1 cellular context compared by ENCODE assay signal in the genomic region with DNA sequence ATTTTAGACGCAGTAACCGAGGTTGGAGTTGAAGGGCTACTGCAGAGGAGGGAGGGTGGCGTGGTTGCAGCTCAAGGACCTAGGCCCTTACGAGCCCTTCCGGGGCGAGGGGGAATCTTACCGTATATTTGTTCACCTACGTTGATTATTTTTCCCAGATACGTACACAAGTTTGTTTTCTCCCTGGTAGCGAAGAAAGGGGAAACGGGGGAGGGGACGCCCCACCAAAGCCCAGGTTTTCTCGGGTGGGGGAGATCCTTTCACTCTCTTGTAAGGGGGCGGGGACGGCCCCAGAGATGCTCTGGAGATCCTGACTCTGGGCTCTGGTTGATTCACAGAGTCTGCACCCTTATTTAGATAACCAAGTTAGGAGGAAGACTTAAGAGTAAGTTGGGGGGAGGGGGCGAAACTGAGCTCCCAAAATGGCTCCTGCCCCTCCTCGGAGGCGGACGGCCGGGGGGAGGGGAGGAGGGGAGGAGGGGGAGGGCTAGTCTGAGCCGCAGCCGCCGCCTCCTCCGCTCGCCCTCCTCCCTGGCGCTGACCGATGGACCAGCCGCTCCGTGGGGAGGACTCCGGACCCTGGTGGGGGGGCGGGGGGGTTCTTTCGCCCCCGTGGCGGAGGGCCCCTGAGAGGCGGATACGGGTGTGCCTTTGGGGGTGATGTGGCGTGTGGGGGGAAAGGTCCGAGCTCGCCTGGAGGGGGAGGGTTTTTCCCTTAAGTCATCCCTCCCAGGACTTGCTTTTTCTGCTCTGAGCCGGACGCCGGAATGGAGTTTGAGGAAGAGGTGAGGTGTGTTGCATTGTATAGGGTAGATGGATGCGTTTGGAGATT.
TF ChIP-seq lines count a peak whose summit lies in the region.

No MANE protein-coding gene starts in this region.

TF ChIP-seq in HepG2, 621 proteins besides CTCF, POLR2A, EP300 and RAD21 (continued from another document and continues in another):
- peak; percentile 99 for TF ChIP-seq SRSF1 (optimal IDR thresholded peaks at IDR 0.05; ENCODE audit: low read depth, low read length)
- TF ChIP-seq MTA1 (CRISPR knock-in tag; IDR thresholded peaks at IDR 0.05; ENCODE audit: borderline replicate concordance), result 0 out of 2 replicates have a peak, but pooled peaks have one; percentile 7
- TF ChIP-seq ZSCAN31 (CRISPR knock-in tag; IDR thresholded peaks at IDR 0.05; ENCODE audit: low read depth), result peak; percentile 16; the same call in 1 of the 2 replicates
- TF ChIP-seq, protein P1, sequence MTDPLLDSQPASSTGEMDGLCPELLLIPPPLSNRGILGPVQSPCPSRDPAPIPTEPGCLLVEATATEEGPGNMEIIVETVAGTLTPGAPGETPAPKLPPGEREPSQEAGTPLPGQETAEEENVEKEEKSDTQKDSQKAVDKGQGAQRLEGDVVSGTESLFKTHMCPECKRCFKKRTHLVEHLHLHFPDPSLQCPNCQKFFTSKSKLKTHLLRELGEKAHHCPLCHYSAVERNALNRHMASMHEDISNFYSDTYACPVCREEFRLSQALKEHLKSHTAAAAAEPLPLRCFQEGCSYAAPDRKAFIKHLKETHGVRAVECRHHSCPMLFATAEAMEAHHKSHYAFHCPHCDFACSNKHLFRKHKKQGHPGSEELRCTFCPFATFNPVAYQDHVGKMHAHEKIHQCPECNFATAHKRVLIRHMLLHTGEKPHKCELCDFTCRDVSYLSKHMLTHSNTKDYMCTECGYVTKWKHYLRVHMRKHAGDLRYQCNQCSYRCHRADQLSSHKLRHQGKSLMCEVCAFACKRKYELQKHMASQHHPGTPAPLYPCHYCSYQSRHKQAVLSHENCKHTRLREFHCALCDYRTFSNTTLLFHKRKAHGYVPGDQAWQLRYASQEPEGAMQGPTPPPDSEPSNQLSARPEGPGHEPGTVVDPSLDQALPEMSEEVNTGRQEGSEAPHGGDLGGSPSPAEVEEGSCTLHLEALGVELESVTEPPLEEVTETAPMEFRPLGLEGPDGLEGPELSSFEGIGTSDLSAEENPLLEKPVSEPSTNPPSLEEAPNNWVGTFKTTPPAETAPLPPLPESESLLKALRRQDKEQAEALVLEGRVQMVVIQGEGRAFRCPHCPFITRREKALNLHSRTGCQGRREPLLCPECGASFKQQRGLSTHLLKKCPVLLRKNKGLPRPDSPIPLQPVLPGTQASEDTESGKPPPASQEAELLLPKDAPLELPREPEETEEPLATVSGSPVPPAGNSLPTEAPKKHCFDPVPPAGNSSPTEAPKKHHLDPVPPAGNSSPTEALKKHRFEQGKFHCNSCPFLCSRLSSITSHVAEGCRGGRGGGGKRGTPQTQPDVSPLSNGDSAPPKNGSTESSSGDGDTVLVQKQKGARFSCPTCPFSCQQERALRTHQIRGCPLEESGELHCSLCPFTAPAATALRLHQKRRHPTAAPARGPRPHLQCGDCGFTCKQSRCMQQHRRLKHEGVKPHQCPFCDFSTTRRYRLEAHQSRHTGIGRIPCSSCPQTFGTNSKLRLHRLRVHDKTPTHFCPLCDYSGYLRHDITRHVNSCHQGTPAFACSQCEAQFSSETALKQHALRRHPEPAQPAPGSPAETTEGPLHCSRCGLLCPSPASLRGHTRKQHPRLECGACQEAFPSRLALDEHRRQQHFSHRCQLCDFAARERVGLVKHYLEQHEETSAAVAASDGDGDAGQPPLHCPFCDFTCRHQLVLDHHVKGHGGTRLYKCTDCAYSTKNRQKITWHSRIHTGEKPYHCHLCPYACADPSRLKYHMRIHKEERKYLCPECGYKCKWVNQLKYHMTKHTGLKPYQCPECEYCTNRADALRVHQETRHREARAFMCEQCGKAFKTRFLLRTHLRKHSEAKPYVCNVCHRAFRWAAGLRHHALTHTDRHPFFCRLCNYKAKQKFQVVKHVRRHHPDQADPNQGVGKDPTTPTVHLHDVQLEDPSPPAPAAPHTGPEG (CRISPR knock-in tag; IDR thresholded peaks at IDR 0.05), result 0 out of 2 replicates have a peak, but pooled peaks have one; percentile 4
- TF ChIP-seq ZNF782 (CRISPR knock-in tag; IDR thresholded peaks at IDR 0.05; ENCODE audit: borderline replicate concordance), result 0 out of 2 replicates have a peak, but pooled peaks have one; percentile 37
- peak; percentile 10; the same call in 1 of the 2 replicates for TF ChIP-seq NFE2L1 (CRISPR knock-in tag; IDR thresholded peaks at IDR 0.05; ENCODE audit: borderline replicate concordance)
- 0 out of 2 replicates have a peak, but pooled peaks have one; percentile 15 for TF ChIP-seq SOX13 (IDR thresholded peaks at IDR 0.05)
- no peak; a peak in 2 of 4 replicates for TF ChIP-seq SOX13 (CRISPR knock-in tag; conservative IDR thresholded peaks at IDR 0.05 in 1 of 2, IDR thresholded peaks at IDR 0.05 in 1 of 2)
- peak; percentile 96 for TF ChIP-seq HNRNPK (IDR thresholded peaks at IDR 0.05; ENCODE audit: low read depth, low read length, poor library complexity, severe bottlenecking)
- TF ChIP-seq EHMT2 (IDR thresholded peaks at IDR 0.05; ENCODE audit: borderline replicate concordance, low read depth, low read length), result no peak
- TF ChIP-seq ZNF709 (CRISPR knock-in tag; IDR thresholded peaks at IDR 0.05), result peak; percentile 16; the same call in 1 of the 2 replicates
- no peak for TF ChIP-seq HOXD1 (CRISPR knock-in tag; IDR thresholded peaks at IDR 0.05)
- TF ChIP-seq, protein P2, sequence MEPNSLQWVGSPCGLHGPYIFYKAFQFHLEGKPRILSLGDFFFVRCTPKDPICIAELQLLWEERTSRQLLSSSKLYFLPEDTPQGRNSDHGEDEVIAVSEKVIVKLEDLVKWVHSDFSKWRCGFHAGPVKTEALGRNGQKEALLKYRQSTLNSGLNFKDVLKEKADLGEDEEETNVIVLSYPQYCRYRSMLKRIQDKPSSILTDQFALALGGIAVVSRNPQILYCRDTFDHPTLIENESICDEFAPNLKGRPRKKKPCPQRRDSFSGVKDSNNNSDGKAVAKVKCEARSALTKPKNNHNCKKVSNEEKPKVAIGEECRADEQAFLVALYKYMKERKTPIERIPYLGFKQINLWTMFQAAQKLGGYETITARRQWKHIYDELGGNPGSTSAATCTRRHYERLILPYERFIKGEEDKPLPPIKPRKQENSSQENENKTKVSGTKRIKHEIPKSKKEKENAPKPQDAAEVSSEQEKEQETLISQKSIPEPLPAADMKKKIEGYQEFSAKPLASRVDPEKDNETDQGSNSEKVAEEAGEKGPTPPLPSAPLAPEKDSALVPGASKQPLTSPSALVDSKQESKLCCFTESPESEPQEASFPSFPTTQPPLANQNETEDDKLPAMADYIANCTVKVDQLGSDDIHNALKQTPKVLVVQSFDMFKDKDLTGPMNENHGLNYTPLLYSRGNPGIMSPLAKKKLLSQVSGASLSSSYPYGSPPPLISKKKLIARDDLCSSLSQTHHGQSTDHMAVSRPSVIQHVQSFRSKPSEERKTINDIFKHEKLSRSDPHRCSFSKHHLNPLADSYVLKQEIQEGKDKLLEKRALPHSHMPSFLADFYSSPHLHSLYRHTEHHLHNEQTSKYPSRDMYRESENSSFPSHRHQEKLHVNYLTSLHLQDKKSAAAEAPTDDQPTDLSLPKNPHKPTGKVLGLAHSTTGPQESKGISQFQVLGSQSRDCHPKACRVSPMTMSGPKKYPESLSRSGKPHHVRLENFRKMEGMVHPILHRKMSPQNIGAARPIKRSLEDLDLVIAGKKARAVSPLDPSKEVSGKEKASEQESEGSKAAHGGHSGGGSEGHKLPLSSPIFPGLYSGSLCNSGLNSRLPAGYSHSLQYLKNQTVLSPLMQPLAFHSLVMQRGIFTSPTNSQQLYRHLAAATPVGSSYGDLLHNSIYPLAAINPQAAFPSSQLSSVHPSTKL (CRISPR knock-in tag; IDR thresholded peaks at IDR 0.05), result 0 out of 2 replicates have a peak, but pooled peaks have one; percentile 48
- TF ChIP-seq, protein P3, sequence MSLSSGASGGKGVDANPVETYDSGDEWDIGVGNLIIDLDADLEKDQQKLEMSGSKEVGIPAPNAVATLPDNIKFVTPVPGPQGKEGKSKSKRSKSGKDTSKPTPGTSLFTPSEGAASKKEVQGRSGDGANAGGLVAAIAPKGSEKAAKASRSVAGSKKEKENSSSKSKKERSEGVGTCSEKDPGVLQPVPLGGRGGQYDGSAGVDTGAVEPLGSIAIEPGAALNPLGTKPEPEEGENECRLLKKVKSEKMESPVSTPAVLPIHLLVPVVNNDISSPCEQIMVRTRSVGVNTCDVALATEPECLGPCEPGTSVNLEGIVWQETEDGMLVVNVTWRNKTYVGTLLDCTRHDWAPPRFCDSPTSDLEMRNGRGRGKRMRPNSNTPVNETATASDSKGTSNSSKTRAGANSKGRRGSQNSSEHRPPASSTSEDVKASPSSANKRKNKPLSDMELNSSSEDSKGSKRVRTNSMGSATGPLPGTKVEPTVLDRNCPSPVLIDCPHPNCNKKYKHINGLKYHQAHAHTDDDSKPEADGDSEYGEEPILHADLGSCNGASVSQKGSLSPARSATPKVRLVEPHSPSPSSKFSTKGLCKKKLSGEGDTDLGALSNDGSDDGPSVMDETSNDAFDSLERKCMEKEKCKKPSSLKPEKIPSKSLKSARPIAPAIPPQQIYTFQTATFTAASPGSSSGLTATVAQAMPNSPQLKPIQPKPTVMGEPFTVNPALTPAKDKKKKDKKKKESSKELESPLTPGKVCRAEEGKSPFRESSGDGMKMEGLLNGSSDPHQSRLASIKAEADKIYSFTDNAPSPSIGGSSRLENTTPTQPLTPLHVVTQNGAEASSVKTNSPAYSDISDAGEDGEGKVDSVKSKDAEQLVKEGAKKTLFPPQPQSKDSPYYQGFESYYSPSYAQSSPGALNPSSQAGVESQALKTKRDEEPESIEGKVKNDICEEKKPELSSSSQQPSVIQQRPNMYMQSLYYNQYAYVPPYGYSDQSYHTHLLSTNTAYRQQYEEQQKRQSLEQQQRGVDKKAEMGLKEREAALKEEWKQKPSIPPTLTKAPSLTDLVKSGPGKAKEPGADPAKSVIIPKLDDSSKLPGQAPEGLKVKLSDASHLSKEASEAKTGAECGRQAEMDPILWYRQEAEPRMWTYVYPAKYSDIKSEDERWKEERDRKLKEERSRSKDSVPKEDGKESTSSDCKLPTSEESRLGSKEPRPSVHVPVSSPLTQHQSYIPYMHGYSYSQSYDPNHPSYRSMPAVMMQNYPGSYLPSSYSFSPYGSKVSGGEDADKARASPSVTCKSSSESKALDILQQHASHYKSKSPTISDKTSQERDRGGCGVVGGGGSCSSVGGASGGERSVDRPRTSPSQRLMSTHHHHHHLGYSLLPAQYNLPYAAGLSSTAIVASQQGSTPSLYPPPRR (CRISPR knock-in tag; IDR thresholded peaks at IDR 0.05; ENCODE audit: borderline replicate concordance), result no peak
- TF ChIP-seq SAFB2 (CRISPR knock-in tag; IDR thresholded peaks at IDR 0.05; ENCODE audit: borderline replicate concordance, low read depth), result no peak
- no peak for TF ChIP-seq ZNF550 (CRISPR knock-in tag; IDR thresholded peaks at IDR 0.05; ENCODE audit: borderline replicate concordance)
- peak; percentile 79 for TF ChIP-seq PRPF4 (IDR thresholded peaks at IDR 0.05; ENCODE audit: low read depth, low read length, poor library complexity, severe bottlenecking)
- TF ChIP-seq SMAD3 (CRISPR knock-in tag; IDR thresholded peaks at IDR 0.05), result 0 out of 2 replicates have a peak, but pooled peaks have one; percentile 30
- TF ChIP-seq ZNF33A (CRISPR knock-in tag; IDR thresholded peaks at IDR 0.05; ENCODE audit: borderline replicate concordance), result no peak
- TF ChIP-seq, protein P4, sequence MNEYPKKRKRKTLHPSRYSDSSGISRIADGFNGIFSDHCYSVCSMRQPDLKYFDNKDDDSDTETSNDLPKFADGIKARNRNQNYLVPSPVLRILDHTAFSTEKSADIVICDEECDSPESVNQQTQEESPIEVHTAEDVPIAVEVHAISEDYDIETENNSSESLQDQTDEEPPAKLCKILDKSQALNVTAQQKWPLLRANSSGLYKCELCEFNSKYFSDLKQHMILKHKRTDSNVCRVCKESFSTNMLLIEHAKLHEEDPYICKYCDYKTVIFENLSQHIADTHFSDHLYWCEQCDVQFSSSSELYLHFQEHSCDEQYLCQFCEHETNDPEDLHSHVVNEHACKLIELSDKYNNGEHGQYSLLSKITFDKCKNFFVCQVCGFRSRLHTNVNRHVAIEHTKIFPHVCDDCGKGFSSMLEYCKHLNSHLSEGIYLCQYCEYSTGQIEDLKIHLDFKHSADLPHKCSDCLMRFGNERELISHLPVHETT (CRISPR knock-in tag; conservative IDR thresholded peaks at IDR 0.05), result peak; percentile 31; the same call in 1 of the 2 replicates
- TF ChIP-seq, protein P5, sequence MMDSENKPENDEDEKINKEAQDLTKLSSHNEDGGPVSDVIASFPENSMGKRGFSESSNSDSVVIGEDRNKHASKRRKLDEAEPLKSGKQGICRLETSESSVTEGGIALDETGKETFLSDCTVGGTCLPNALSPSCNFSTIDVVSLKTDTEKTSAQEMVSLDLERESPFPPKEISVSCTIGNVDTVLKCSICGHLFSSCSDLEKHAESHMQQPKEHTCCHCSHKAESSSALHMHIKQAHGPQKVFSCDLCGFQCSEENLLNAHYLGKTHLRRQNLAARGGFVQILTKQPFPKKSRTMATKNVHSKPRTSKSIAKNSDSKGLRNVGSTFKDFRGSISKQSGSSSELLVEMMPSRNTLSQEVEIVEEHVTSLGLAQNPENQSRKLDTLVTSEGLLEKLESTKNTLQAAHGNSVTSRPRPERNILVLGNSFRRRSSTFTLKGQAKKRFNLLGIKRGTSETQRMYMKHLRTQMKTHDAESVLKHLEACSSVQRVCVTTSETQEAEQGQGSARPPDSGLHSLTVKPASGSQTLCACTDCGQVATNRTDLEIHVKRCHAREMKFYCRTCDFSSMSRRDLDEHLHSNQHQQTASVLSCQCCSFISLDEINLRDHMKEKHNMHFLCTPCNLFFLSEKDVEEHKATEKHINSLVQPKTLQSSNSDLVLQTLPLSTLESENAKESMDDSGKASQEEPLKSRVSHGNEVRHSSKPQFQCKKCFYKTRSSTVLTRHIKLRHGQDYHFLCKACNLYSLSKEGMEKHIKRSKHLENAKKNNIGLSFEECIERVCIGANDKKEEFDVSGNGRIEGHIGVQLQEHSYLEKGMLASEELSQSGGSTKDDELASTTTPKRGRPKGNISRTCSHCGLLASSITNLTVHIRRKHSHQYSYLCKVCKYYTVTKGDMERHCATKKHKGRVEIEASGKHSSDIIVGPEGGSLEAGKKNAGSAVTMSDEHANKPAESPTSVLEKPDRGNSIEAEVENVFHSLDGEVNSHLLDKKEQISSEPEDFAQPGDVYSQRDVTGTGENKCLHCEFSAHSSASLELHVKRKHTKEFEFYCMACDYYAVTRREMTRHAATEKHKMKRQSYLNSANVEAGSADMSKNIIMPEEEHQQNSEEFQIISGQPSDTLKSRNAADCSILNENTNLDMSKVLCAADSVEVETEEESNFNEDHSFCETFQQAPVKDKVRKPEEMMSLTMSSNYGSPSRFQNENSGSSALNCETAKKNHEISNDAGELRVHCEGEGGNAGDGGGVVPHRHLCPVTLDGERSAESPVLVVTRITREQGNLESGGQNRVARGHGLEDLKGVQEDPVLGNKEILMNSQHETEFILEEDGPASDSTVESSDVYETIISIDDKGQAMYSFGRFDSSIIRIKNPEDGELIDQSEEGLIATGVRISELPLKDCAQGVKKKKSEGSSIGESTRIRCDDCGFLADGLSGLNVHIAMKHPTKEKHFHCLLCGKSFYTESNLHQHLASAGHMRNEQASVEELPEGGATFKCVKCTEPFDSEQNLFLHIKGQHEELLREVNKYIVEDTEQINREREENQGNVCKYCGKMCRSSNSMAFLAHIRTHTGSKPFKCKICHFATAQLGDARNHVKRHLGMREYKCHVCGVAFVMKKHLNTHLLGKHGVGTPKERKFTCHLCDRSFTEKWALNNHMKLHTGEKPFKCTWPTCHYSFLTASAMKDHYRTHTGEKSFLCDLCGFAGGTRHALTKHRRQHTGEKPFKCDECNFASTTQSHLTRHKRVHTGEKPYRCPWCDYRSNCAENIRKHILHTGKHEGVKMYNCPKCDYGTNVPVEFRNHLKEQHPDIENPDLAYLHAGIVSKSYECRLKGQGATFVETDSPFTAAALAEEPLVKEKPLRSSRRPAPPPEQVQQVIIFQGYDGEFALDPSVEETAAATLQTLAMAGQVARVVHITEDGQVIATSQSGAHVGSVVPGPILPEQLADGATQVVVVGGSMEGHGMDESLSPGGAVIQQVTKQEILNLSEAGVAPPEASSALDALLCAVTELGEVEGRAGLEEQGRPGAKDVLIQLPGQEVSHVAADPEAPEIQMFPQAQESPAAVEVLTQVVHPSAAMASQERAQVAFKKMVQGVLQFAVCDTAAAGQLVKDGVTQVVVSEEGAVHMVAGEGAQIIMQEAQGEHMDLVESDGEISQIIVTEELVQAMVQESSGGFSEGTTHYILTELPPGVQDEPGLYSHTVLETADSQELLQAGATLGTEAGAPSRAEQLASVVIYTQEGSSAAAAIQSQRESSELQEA (CRISPR knock-in tag; IDR thresholded peaks at IDR 0.05; ENCODE audit: not compliant biosample characterization), result no peak
